ENCODE assay signal across 11 cellular contexts in genomic region chr2:157032019-157032418, GRCh38.
DNase-seq lines count a peak whose midpoint lies in the region; ATAC-seq and TF ChIP-seq lines count a peak whose summit lies in the region.
"Had no signal": no experiment of that assay in that cellular context is flagged by ENCODE, and none has a peak within 500 bp of the region (broad histone marks: within the 10 kb centered on the region; RNA-seq: fewer than 3 reads in every experiment).

No MANE protein-coding gene starts in this region.

- no peak overlapping the region for H3K23ac ChIP-seq in mesenchymal stem cell (ENCODE audit: low read length in 2 of 2)

- no peak overlapping the region for H2BK120ac ChIP-seq in mesenchymal stem cell (ENCODE audit: low read depth, low read length)

- no peak overlapping the region for H3K14ac ChIP-seq in mesenchymal stem cell (ENCODE audit: low read length in 2 of 2)

- peak; percentile 88 for DNase-seq in AG10803 (ENCODE audit: low read depth)
- DNase-seq in LoVo (ENCODE audit: low spot score): peak; percentile 27
- DNase-seq in dermis blood vessel endothelial cell: peak; percentile 90
- DNase-seq in mesenchymal stem cell: peak; percentile 85
- no peak for DNase-seq in CD1c-positive myeloid dendritic cell (ENCODE audit: extremely low spot score)
- no peak for DNase-seq in NCI-H69 (lab: John Stamatoyannopoulos, UW)
- DNase-seq: body of pancreas, COR-L47, NCI-H510A treated with DMSO at 0.1 percent for 48 hours had no signal

- no peaks in the 10 kb centered on the region for H3K4me1 ChIP-seq in mesenchymal stem cell (ENCODE audit: control insufficient read depth, insufficient read depth, low read depth, low read length)
- H3K4me1 ChIP-seq: body of pancreas had no signal

- 30% methylated on average over 2 of the region's 2 CpGs for WGBS in mesenchymal stem cell

- H3K79me1 ChIP-seq in mesenchymal stem cell (replicated peaks; ENCODE audit: low read length, poor library complexity, severe bottlenecking): no peaks in the 10 kb centered on the region

- H3K9me3 ChIP-seq in mesenchymal stem cell (ENCODE audit: control insufficient read depth, low read length): no peaks in the 10 kb centered on the region
- H3K9me3 ChIP-seq: body of pancreas had no signal

- no peak for TF ChIP-seq CTCF in AG10803 (conservative IDR thresholded peaks at IDR 0.05; ENCODE audit: low read length)

- no peak overlapping the region for H2BK12ac ChIP-seq in mesenchymal stem cell (ENCODE audit: low read length in 2 of 2)

- no peak overlapping the region for H3K18ac ChIP-seq in mesenchymal stem cell (ENCODE audit: low read depth in 1 of 2, low read length in 2 of 2)

- no peak overlapping the region for H2BK15ac ChIP-seq in mesenchymal stem cell (ENCODE audit: low read depth, poor library complexity, severe bottlenecking)

- no peaks in the 10 kb centered on the region for H3K27me3 ChIP-seq in mesenchymal stem cell (ENCODE audit: control insufficient read depth in 1 of 2, insufficient read depth in 1 of 2, low read length in 2 of 2)
- H3K27me3 ChIP-seq: body of pancreas had no signal

- H3K36me3 ChIP-seq in mesenchymal stem cell (ENCODE audit: control insufficient read depth in 1 of 2, insufficient read depth in 2 of 2, low read depth in 1 of 2, low read length in 2 of 2): no peaks in the 10 kb centered on the region

- H4K91ac ChIP-seq in mesenchymal stem cell (ENCODE audit: low read length): no peak overlapping the region

- no peak overlapping the region for H2AFZ ChIP-seq in mesenchymal stem cell (ENCODE audit: low read depth, low read length)

- no peak overlapping the region for H3K4me2 ChIP-seq in mesenchymal stem cell (ENCODE audit: low read length, poor library complexity, severe bottlenecking)

- ATAC-seq in HG03280 (IDR thresholded peaks at IDR 0.05; ENCODE audit: unreplicated experiment): no peak
- ATAC-seq in HG03571 (IDR thresholded peaks at IDR 0.05; ENCODE audit: unreplicated experiment): no peak
- ATAC-seq: body of pancreas had no signal

- H3K9ac ChIP-seq in mesenchymal stem cell (ENCODE audit: low read length): peak overlapping the region; percentile 67

- peak overlapping the region; percentile 60 for H3K27ac ChIP-seq in mesenchymal stem cell (ENCODE audit: low read length, poor library complexity, severe bottlenecking)
- H3K27ac ChIP-seq: body of pancreas had no signal

- no peak overlapping the region for H4K8ac ChIP-seq in mesenchymal stem cell (ENCODE audit: low read length)

- no peak overlapping the region for H2AK5ac ChIP-seq in mesenchymal stem cell (ENCODE audit: low read length, severe bottlenecking)

- no peak overlapping the region for H3K4ac ChIP-seq in mesenchymal stem cell (ENCODE audit: low read depth in 1 of 2, low read length in 2 of 2)

- H2BK5ac ChIP-seq in mesenchymal stem cell (ENCODE audit: low read depth, low read length, poor library complexity, severe bottlenecking): no peak overlapping the region

- H3K4me3 ChIP-seq in AG10803 (ENCODE audit: low read length): no peak overlapping the region
- H3K4me3 ChIP-seq in mesenchymal stem cell (ENCODE audit: insufficient read depth in 1 of 2, low read depth in 1 of 2, low read length in 2 of 2): no peak overlapping the region
- H3K4me3 ChIP-seq: body of pancreas had no signal

Comparison
In these comparisons a context has a peak if more than half of its experiments do, and no peak if none do; other contexts are left out.
1. DNase-seq: peak in AG10803 (single experiment), LoVo (single experiment), dermis blood vessel endothelial cell (single experiment) and mesenchymal stem cell (single experiment); none in CD1c-positive myeloid dendritic cell (single experiment) and NCI-H69 (single experiment).